1 cellular context compared by ENCODE assay signal in the genomic region with DNA sequence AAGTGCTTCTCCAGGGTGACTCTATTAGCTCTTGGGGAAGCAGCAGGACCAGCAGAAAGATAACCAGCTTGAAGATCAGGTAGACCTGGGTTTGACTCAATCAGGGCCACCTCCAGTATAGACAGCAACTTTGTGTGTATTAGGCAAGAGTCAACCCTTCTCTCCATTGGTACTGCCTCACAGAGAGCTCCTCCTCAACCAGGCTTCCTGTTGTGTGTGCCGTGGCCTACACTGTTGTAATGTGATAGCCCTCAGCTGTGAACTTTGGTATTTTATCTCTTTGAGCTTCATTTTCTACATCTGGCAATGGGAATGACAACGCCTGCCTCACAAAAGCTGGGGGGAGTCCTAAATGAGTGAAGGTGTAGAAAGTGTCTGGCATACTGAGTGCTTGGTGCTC.
TF ChIP-seq lines count a peak whose summit lies in the region.

No MANE protein-coding gene starts in this region.

TF ChIP-seq in liver, 16 proteins besides CTCF, POLR2A, EP300 and RAD21 (continued from another document):
- TF ChIP-seq, protein P1, sequence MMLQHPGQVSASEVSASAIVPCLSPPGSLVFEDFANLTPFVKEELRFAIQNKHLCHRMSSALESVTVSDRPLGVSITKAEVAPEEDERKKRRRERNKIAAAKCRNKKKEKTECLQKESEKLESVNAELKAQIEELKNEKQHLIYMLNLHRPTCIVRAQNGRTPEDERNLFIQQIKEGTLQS (IDR thresholded peaks at IDR 0.05) = no peak
- no peak for TF ChIP-seq HNF4G (IDR thresholded peaks at IDR 0.05)
- peak; percentile 45 for TF ChIP-seq SP1 (IDR thresholded peaks at IDR 0.05)
- TF ChIP-seq, protein P2, sequence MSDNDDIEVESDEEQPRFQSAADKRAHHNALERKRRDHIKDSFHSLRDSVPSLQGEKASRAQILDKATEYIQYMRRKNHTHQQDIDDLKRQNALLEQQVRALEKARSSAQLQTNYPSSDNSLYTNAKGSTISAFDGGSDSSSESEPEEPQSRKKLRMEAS (IDR thresholded peaks at IDR 0.05) = no peak
- no peak for TF ChIP-seq JUND (IDR thresholded peaks at IDR 0.05)
- TF ChIP-seq GABPA (IDR thresholded peaks at IDR 0.05 in 1 of 2, conservative IDR thresholded peaks at IDR 0.05 in 1 of 2) = no peak
- TF ChIP-seq FOXA2 (IDR thresholded peaks at IDR 0.05) = no peak
- TF ChIP-seq NR2F2 (IDR thresholded peaks at IDR 0.05) = no peak
- no peak for TF ChIP-seq FOXA1 (IDR thresholded peaks at IDR 0.05)
- TF ChIP-seq, protein P3, sequence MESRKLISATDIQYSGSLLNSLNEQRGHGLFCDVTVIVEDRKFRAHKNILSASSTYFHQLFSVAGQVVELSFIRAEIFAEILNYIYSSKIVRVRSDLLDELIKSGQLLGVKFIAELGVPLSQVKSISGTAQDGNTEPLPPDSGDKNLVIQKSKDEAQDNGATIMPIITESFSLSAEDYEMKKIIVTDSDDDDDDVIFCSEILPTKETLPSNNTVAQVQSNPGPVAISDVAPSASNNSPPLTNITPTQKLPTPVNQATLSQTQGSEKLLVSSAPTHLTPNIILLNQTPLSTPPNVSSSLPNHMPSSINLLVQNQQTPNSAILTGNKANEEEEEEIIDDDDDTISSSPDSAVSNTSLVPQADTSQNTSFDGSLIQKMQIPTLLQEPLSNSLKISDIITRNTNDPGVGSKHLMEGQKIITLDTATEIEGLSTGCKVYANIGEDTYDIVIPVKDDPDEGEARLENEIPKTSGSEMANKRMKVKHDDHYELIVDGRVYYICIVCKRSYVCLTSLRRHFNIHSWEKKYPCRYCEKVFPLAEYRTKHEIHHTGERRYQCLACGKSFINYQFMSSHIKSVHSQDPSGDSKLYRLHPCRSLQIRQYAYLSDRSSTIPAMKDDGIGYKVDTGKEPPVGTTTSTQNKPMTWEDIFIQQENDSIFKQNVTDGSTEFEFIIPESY (IDR thresholded peaks at IDR 0.05) = no peak
- peak in 1 of 2 donors; percentile 40 for TF ChIP-seq RXRA (IDR thresholded peaks at IDR 0.05)
TF ChIP-seq in liver: peak in this region for 5.
